ENCODE assay signal across 17 cellular contexts in the genomic region with DNA sequence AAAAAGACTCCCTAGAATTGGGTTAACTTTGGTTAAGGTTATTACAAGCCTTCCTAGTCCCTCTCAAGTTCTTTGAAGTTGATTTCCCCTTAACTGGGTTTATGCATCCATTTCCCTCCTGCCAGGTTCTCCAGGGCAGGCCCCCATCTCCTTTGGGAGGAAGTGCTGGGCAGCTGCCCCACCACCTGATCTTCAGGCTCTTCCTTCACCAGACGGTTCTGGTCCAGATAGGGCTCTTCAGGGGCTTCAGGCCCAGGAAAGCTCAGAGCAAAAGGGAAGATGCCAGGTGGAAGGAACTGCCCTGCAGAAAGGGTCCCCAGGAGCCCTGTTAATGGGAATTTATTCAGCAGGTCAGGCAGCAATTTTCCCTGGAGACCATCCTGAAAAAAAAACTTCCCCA. TPM values are rescaled to one million over a fixed set of nuclear protein-coding genes. Genes with fewer than 3 reads are reported as not detected.
A peak's percentile ranks its signal among the peaks of the same experiment; 100 is the strongest.
DNase-seq lines count a peak whose midpoint lies in the region; ATAC-seq and TF ChIP-seq lines count a peak whose summit lies in the region.
"Had no signal": no experiment of that assay in that cellular context is flagged by ENCODE, and none has a peak within 500 bp of the region (broad histone marks: within the 10 kb centered on the region; RNA-seq: fewer than 3 reads in every experiment).

No MANE protein-coding gene starts in this region.

- intact Hi-C loops in left ventricle myocardium superior (cut with micrococcal nuclease) = no loop called here
- intact Hi-C loops in body of pancreas (cut with DNase I) = no loop called here

- WGBS in body of pancreas, 2 donors = 14 to 17% methylated on average over 1 of the region's 1 CpG

- DNase-seq in AG20443 (ENCODE audit: low spot score) (peak; percentile 7), chondrocyte (ENCODE audit: low spot score) (no peak), islet precursor cell (peak; percentile 42), neural crest cell (ENCODE audit: low read depth, low spot score) (no peak), left ventricle myocardium superior (no peak), amygdala (lab: John Stamatoyannopoulos, UW) (no peak), body of pancreas (no peak)
- DNase-seq: C1 segment of cervical spinal cord; CD8-positive, alpha-beta memory T cell; DMS79 treated with DMSO at 0.1 percent for 48 hours; NCI-H187; NCI-H2107; NCI-H2227 treated with DMSO at 0.1 percent for 48 hours had no signal

- H3K27me3 ChIP-seq in body of pancreas = no peaks in the 10 kb centered on the region

- H3K27me3 Mint-ChIP-seq in chondrocyte (ENCODE audit: low read depth) (peaks cover 9% of the 10 kb centered on the region), neural crest cell (ENCODE audit: low read depth) (peaks cover 78% of the 10 kb centered on the region)

- H3K4me3 Mint-ChIP-seq in chondrocyte (ENCODE audit: unreplicated experiment) (peak overlapping the region; percentile 73), neural crest cell (peak overlapping the region; percentile 74)

- H3K4me1 Mint-ChIP-seq in chondrocyte (ENCODE audit: low read depth) = peaks cover 15% of the 10 kb centered on the region
- H3K4me1 Mint-ChIP-seq in neural crest cell = peaks cover 17% of the 10 kb centered on the region

- no peak overlapping the region for H3K27ac ChIP-seq in body of pancreas

- H3K27ac Mint-ChIP-seq in chondrocyte (ENCODE audit: unreplicated experiment) = no peak overlapping the region
- H3K27ac Mint-ChIP-seq in neural crest cell (ENCODE audit: unreplicated experiment) = no peak overlapping the region

- H3K4me3 ChIP-seq in body of pancreas = no peak overlapping the region
- H3K4me3 ChIP-seq: HAP-1 had no signal

- H3K4me1 ChIP-seq in body of pancreas = peaks cover 20% of the 10 kb centered on the region
- H3K4me1 ChIP-seq: HAP-1 had no signal

- H3K36me3 ChIP-seq in body of pancreas (replicated peaks in 1 of 2; ENCODE audit: insufficient read depth in 1 of 2, low read depth in 2 of 2) = peaks cover 0 to 1% of the 10 kb centered on the region in 2 donors
- H3K36me3 ChIP-seq: HAP-1 had no signal

- H3K36me3 Mint-ChIP-seq in chondrocyte (ENCODE audit: low read depth) (peaks cover 27% of the 10 kb centered on the region), neural crest cell (ENCODE audit: low read depth) (peaks cover 24% of the 10 kb centered on the region)

- no peak for ATAC-seq in left ventricle myocardium superior
- no peak for ATAC-seq in body of pancreas

- no peaks in the 10 kb centered on the region for H3K9me3 Mint-ChIP-seq in chondrocyte (ENCODE audit: low read depth)
- H3K9me3 Mint-ChIP-seq in neural crest cell = no peaks in the 10 kb centered on the region
- H3K9me3 Mint-ChIP-seq: CD8-positive, alpha-beta memory T cell had no signal

- no peak for TF ChIP-seq POLR2A in body of pancreas (IDR thresholded peaks at IDR 0.05)

- no peaks in the 10 kb centered on the region for H3K9me3 ChIP-seq in body of pancreas
- H3K9me3 ChIP-seq: HAP-1 had no signal

- TF ChIP-seq CTCF in chondrocyte (IDR thresholded peaks at IDR 0.05) (no peak), neural crest cell (conservative IDR thresholded peaks at IDR 0.05) (no peak), body of pancreas (IDR thresholded peaks at IDR 0.05) (no peak)

RNA-seq across cellular contexts. Expression of a gene that starts 2.1 kb away (rescaled TPM):
- not detected in 3 replicates for total RNA-seq in chondrocyte
- 0.18 TPM in 1 of 2 replicates, not detected in the other for total RNA-seq in neural crest cell
- not detected for total RNA-seq in left ventricle myocardium superior
- under 1 TPM in 1 of 2 donors, not detected in 1; 0.78 TPM for total RNA-seq in body of pancreas
- total RNA-seq: A673; CD8-positive, alpha-beta memory T cell; HT-29; M059J had no signal

RNA-seq across cellular contexts. Expression of a gene that starts 58.3 kb away (rescaled TPM):
- total RNA-seq in chondrocyte (51.7 to 62.3 TPM (median 55.3 TPM) in 3 replicates), neural crest cell (82.6 TPM in 2 replicates), left ventricle myocardium superior (41.7 TPM), body of pancreas (10 to 100 TPM; 24.1 to 35.0 TPM)

Comparison
In these comparisons a context has a peak if more than half of its experiments do, and no peak if none do; other contexts are left out.
1. DNase-seq: peak in AG20443 (single experiment) and islet precursor cell (single experiment); none in chondrocyte (single experiment), neural crest cell (single experiment), left ventricle myocardium superior (single experiment), amygdala (0 of 56) and body of pancreas (0 of 4).